ENCODE assay signal across 18 cellular contexts in genomic region chr13:93857126-93857525, GRCh38.
"Had no signal": no experiment of that assay in that cellular context is flagged by ENCODE, and none has a peak within 500 bp of the region (broad histone marks: within the 10 kb centered on the region; RNA-seq: fewer than 3 reads in every experiment).

No MANE protein-coding gene starts in this region.

- DNase-seq: activated CD4-positive, alpha-beta T cell treated with anti-CD3 and anti-CD28 coated beads, Interleukin-2, amount 50 U/mL, for 1 hour; activated CD8-positive, alpha-beta memory T cell treated with anti-CD3 and anti-CD28 coated beads, Interleukin-2, amount 50 U/mL, for 4 hours; activated naive CD4-positive, alpha-beta T cell treated with anti-CD3 and anti-CD28 coated beads for 36 hours; activated T-cell treated with anti-CD3 and anti-CD28 coated beads, Interleukin-2, amount 50 U/mL, for 4 hours; aorta; endodermal cell; head of caudate nucleus; kidney; midbrain; right lobe of liver; stimulated activated CD4-positive, alpha-beta T cell treated with anti-CD3 and anti-CD28 coated beads, Interleukin-4, amount 100 ng/mL, for 4 hours; T-helper 1 cell; T1000; upper lobe of left lung had no signal

- H3K4me1 ChIP-seq: parathyroid adenoma, right lobe of liver, upper lobe of left lung had no signal

- H3K27me3 ChIP-seq: cardiac muscle cell, right lobe of liver, upper lobe of left lung had no signal

- H3K79me2 ChIP-seq: parathyroid adenoma had no signal

- FAIRE-seq: frontal cortex, kidney had no signal

- H3K4me3 ChIP-seq: cardiac muscle cell, right lobe of liver, thoracic aorta, upper lobe of left lung had no signal

- H3K9ac ChIP-seq: parathyroid adenoma had no signal

- H2AFZ ChIP-seq: parathyroid adenoma had no signal

- H3K27ac ChIP-seq: cardiac muscle cell, parathyroid adenoma, right lobe of liver, thoracic aorta, upper lobe of left lung had no signal

- H3K36me3 ChIP-seq: cardiac muscle cell, right lobe of liver, thoracic aorta, upper lobe of left lung had no signal

- H3K9me3 ChIP-seq: right lobe of liver, thoracic aorta, upper lobe of left lung had no signal
